Comparison of ENCODE assay signal across 8 cellular contexts in the genomic region with DNA sequence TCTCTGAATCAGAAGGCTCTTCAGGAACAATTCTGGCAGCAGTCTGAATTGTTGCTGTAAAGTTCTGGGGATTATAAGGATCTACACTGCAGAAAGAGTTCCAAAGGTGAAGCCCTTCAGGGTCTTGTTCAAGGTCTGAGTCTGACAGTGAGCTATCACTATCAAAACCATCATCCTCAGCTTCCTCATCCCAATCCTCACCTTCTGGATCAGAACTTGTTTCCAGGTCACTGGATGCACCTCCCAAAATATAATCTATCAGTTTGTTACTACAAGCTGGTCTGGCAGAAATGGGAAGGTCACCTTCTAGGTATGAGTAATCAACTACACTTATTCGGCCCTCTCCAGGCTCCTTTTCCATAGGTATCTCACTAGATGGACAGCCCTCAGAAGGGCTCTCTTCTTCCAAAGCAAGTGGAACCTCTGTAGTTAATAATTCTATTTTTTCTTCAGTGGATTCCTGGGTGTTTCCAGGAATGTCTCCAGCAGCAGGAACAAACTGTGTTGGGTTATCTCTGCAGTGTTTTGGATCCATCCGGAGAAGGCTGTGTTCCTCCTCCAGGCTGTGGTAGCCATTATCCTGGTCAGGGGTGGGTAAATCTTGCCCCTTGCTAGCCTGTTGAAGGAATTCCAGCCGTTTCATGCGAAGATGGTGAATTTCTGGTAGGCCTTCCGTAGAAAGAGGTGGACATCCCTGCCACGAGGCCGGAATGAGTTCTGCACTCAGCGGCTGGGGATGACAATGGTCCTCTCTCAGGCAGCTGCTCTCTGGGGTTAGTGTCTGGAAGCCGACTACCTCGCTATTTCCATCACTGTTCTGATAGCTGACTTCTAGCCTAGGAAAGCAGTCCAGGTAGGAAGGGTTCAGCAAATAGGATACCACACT. TPM values are rescaled to one million over a fixed set of nuclear protein-coding genes. Genes with fewer than 3 reads are reported as not detected.
A peak's percentile ranks its signal among the peaks of the same experiment; 100 is the strongest.
DNase-seq lines count a peak whose midpoint lies in the region; ATAC-seq and TF ChIP-seq lines count a peak whose summit lies in the region.

No MANE protein-coding gene starts in this region.

- intact Hi-C loops in body of pancreas (cut with DNase I) = no loop called here

- WGBS in body of pancreas, 2 donors = 0 to 1% methylated on average over 10 of the region's 10 CpGs
- WGBS in mesenchymal stem cell = under 1% methylated on average over 8 of the region's 10 CpGs

- H3K36me3 ChIP-seq in body of pancreas (replicated peaks in 1 of 2; ENCODE audit: insufficient read depth in 1 of 2, low read depth in 2 of 2) (no peaks in the 10 kb centered on the region), mesenchymal stem cell (ENCODE audit: control insufficient read depth in 1 of 2, insufficient read depth in 2 of 2, low read depth in 1 of 2, low read length in 2 of 2) (peaks cover 0 to 33% of the 10 kb centered on the region in 2 experiments)

- no peak overlapping the region for H2AK5ac ChIP-seq in mesenchymal stem cell (ENCODE audit: low read length, severe bottlenecking)

- H3K23ac ChIP-seq in mesenchymal stem cell (ENCODE audit: low read length in 2 of 2) = peak overlapping the region in 1 of 2 experiments; percentile 34

- ATAC-seq in body of pancreas = no peak
- no peak for ATAC-seq in HG02973 (IDR thresholded peaks at IDR 0.05; ENCODE audit: unreplicated experiment)
- ATAC-seq in GM18861 (IDR thresholded peaks at IDR 0.05; ENCODE audit: unreplicated experiment) = no peak

- H3K18ac ChIP-seq in mesenchymal stem cell (ENCODE audit: low read depth in 1 of 2, low read length in 2 of 2) = peak overlapping the region in 1 of 2 experiments; percentile 37

- TF ChIP-seq POLR2A in body of pancreas (IDR thresholded peaks at IDR 0.05) = no peak

- peaks cover 5% of the 10 kb centered on the region for H3K79me1 ChIP-seq in mesenchymal stem cell (replicated peaks; ENCODE audit: low read length, poor library complexity, severe bottlenecking)

- H2BK5ac ChIP-seq in mesenchymal stem cell (ENCODE audit: low read depth, low read length, poor library complexity, severe bottlenecking) = no peak overlapping the region

- peaks cover 24% of the 10 kb centered on the region for H3K4me1 ChIP-seq in body of pancreas
- peaks cover 3% of the 10 kb centered on the region for H3K4me1 ChIP-seq in mesenchymal stem cell (ENCODE audit: control insufficient read depth, insufficient read depth, low read depth, low read length)

- H3K27me3 ChIP-seq in body of pancreas (no peaks in the 10 kb centered on the region), mesenchymal stem cell (ENCODE audit: control insufficient read depth in 1 of 2, insufficient read depth in 1 of 2, low read length in 2 of 2) (no peaks in the 10 kb centered on the region)

- no peak overlapping the region for H2BK120ac ChIP-seq in mesenchymal stem cell (ENCODE audit: low read depth, low read length)

- H2AFZ ChIP-seq in mesenchymal stem cell (ENCODE audit: low read depth, low read length) = no peak overlapping the region

- H3K27ac ChIP-seq in body of pancreas (peak overlapping the region; percentile 88 to 100 (median 97)), mesenchymal stem cell (ENCODE audit: low read length, poor library complexity, severe bottlenecking) (peak overlapping the region; percentile 99)

- peak; percentile 30 for DNase-seq in stimulated activated CD4-positive, alpha-beta T cell treated with anti-CD3 and anti-CD28 coated beads, Interleukin-15, amount 100 ng/mL, for 24 hours
- no peak for DNase-seq in stimulated activated CD4-positive, alpha-beta T cell treated with anti-CD3 and anti-CD28 coated beads, Interleukin-4, amount 100 ng/mL, for 1 hour
- DNase-seq in body of pancreas (no peak), mesenchymal stem cell (no peak), H4 (ENCODE audit: low spot score) (no peak), UCSD-AML1 (lab: John Stamatoyannopoulos, UW; ENCODE audit: unreplicated experiment) (no peak)

- H3K4me2 ChIP-seq in mesenchymal stem cell (ENCODE audit: low read length, poor library complexity, severe bottlenecking) = peak overlapping the region; percentile 92

- TF ChIP-seq CTCF in body of pancreas (IDR thresholded peaks at IDR 0.05) = no peak

- H2BK12ac ChIP-seq in mesenchymal stem cell (ENCODE audit: low read length in 2 of 2) = no peak overlapping the region

- peak overlapping the region; percentile 100 for H3K9ac ChIP-seq in mesenchymal stem cell (ENCODE audit: low read length)

- peak overlapping the region in 1 of 2 experiments; percentile 91 for H3K4ac ChIP-seq in mesenchymal stem cell (ENCODE audit: low read depth in 1 of 2, low read length in 2 of 2)

- no peak overlapping the region for H4K91ac ChIP-seq in mesenchymal stem cell (ENCODE audit: low read length)

- H3K4me3 ChIP-seq in body of pancreas (peak overlapping the region; percentile 60 to 61), mesenchymal stem cell (ENCODE audit: insufficient read depth in 1 of 2, low read depth in 1 of 2, low read length in 2 of 2) (peak overlapping the region; percentile 78 to 89)

- H2BK15ac ChIP-seq in mesenchymal stem cell (ENCODE audit: low read depth, poor library complexity, severe bottlenecking) = no peak overlapping the region

- H3K9me3 ChIP-seq in body of pancreas (no peaks in the 10 kb centered on the region), mesenchymal stem cell (ENCODE audit: control insufficient read depth, low read length) (no peaks in the 10 kb centered on the region)

- peak overlapping the region in 1 of 2 experiments; percentile 53 for H3K14ac ChIP-seq in mesenchymal stem cell (ENCODE audit: low read length in 2 of 2)

- no peak overlapping the region for H4K8ac ChIP-seq in mesenchymal stem cell (ENCODE audit: low read length)

RNA-seq across cellular contexts. Expression of a gene that starts 1.5 kb away (rescaled TPM):
- 10 to 100 TPM; 32.9 to 34.3 TPM for total RNA-seq in body of pancreas
- 19.9 TPM for polyA plus RNA-seq in mesenchymal stem cell (2013, experiment 1 of 2)
- polyA plus RNA-seq in mesenchymal stem cell (2013, experiment 2 of 2) = 19.0 TPM
- 17.9 and 19.2 TPM in 2 replicates for total RNA-seq in H4 (2014; rRNA removed; shearing (Covaris generic))

RNA-seq across cellular contexts. Expression of a gene that starts 50.4 kb away (rescaled TPM):
- total RNA-seq in body of pancreas = 10 to 100 TPM; 10.9 to 20.4 TPM
- polyA plus RNA-seq in mesenchymal stem cell (2013, experiment 1 of 2) = 4.0 TPM
- polyA plus RNA-seq in mesenchymal stem cell (2013, experiment 2 of 2) = 4.8 TPM
- 1.2 and 3.4 TPM in 2 replicates for total RNA-seq in H4 (2014; rRNA removed; shearing (Covaris generic))
